ENCODE assay signal across 1 cellular context in genomic region chr6:129994410-129994809, GRCh38.
TF ChIP-seq lines count a peak whose summit lies in the region.

No MANE protein-coding gene starts in this region.

TF ChIP-seq in GM12878, 131 proteins besides CTCF, POLR2A, EP300 and RAD21 (continued from another document):
- TF ChIP-seq USF2 (IDR thresholded peaks at IDR 0.05; ENCODE audit: borderline replicate concordance, low read depth, low read length) (no peak), PAX5 (IDR thresholded peaks at IDR 0.05; ENCODE audit: borderline replicate concordance, low read depth, low read length) (no peak), KAT2A (conservative IDR thresholded peaks at IDR 0.05; ENCODE audit: control insufficient read depth, low read depth, low read length) (no peak), CEBPB (IDR thresholded peaks at IDR 0.05; ENCODE audit: borderline replicate concordance in 1 of 2, low read depth in 2 of 2, low read length in 2 of 2) (no peak)
- TF ChIP-seq, protein P1, sequence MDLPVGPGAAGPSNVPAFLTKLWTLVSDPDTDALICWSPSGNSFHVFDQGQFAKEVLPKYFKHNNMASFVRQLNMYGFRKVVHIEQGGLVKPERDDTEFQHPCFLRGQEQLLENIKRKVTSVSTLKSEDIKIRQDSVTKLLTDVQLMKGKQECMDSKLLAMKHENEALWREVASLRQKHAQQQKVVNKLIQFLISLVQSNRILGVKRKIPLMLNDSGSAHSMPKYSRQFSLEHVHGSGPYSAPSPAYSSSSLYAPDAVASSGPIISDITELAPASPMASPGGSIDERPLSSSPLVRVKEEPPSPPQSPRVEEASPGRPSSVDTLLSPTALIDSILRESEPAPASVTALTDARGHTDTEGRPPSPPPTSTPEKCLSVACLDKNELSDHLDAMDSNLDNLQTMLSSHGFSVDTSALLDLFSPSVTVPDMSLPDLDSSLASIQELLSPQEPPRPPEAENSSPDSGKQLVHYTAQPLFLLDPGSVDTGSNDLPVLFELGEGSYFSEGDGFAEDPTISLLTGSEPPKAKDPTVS (IDR thresholded peaks at IDR 0.05; ENCODE audit: low read depth, low read length), result no peak
- TF ChIP-seq, protein P2, sequence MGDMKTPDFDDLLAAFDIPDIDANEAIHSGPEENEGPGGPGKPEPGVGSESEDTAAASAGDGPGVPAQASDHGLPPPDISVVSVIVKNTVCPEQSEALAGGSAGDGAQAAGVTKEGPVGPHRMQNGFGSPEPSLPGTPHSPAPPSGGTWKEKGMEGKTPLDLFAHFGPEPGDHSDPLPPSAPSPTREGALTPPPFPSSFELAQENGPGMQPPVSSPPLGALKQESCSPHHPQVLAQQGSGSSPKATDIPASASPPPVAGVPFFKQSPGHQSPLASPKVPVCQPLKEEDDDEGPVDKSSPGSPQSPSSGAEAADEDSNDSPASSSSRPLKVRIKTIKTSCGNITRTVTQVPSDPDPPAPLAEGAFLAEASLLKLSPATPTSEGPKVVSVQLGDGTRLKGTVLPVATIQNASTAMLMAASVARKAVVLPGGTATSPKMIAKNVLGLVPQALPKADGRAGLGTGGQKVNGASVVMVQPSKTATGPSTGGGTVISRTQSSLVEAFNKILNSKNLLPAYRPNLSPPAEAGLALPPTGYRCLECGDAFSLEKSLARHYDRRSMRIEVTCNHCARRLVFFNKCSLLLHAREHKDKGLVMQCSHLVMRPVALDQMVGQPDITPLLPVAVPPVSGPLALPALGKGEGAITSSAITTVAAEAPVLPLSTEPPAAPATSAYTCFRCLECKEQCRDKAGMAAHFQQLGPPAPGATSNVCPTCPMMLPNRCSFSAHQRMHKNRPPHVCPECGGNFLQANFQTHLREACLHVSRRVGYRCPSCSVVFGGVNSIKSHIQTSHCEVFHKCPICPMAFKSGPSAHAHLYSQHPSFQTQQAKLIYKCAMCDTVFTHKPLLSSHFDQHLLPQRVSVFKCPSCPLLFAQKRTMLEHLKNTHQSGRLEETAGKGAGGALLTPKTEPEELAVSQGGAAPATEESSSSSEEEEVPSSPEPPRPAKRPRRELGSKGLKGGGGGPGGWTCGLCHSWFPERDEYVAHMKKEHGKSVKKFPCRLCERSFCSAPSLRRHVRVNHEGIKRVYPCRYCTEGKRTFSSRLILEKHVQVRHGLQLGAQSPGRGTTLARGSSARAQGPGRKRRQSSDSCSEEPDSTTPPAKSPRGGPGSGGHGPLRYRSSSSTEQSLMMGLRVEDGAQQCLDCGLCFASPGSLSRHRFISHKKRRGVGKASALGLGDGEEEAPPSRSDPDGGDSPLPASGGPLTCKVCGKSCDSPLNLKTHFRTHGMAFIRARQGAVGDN (IDR thresholded peaks at IDR 0.05), result no peak
